Comparison of ENCODE assay signal across 9 cellular contexts in the genomic region with DNA sequence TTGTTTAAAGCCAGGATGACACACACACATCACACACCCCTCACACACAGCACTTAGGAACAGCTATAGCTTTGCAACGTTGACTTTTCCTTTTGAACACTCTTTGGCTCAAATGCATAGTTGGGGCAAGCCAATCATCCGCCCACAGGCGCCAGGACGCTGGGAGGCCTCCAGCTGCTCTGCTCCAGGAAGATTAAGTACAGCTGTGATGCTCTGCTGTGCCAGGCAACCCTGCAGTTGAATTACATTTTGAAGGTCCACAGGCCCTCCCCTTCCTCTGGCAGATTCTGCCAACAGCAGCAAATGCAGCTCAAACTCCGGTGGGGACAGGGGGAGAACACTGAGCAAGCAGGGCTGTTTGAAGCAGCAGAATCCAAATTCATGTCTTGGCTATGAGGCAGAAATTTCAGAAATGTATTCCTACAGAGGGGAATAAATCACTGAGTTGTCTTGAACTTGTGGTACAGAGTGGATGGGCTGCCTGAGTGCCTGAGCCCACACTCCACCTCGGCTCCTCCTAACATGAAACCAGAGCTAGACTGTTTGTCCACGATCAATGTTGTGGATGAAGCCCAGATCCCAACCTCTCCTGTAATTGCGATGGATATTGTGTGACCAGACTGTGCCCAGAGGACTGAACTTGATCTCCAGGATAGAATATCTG.
A peak's percentile ranks its signal among the peaks of the same experiment; 100 is the strongest.
DNase-seq lines count a peak whose midpoint lies in the region; ATAC-seq and TF ChIP-seq lines count a peak whose summit lies in the region.
"Had no signal": no experiment of that assay in that cellular context is flagged by ENCODE, and none has a peak within 500 bp of the region (broad histone marks: within the 10 kb centered on the region; RNA-seq: fewer than 3 reads in every experiment).

No MANE protein-coding gene starts in this region.

- no peak for TF ChIP-seq POLR2A in upper lobe of left lung (IDR thresholded peaks at IDR 0.05)

- H3K36me3 ChIP-seq in upper lobe of left lung = no peaks in the 10 kb centered on the region

- DNase-seq in NCI-H1417 (lab: John Stamatoyannopoulos, UW) (peak in 2 of 3 experiments; percentile 19 to 27), NCI-H1417 treated with DMSO at 0.1 percent for 48 hours (lab: John Stamatoyannopoulos, UW) (no peak), choroid plexus epithelial cell (ENCODE audit: low read depth) (peak; percentile 84), mucosa of gallbladder (ENCODE audit: low spot score) (peak; percentile 69), upper lobe of left lung (peak; percentile 27 to 85), RKO (ENCODE audit: low spot score) (no peak), NCI-H2171 (lab: John Stamatoyannopoulos, UW) (no peak), MV-4-11 (lab: John Stamatoyannopoulos, UW) (no peak)
- DNase-seq: activated naive CD8-positive, alpha-beta T cell treated with anti-CD3 and anti-CD28 coated beads, Interleukin-2, amount 10 ng/mL, durations not matched to agents 7 days and 5 days had no signal

- peaks cover 21 to 41% (median 28%) of the 10 kb centered on the region in 4 donors for H3K4me1 ChIP-seq in upper lobe of left lung

- 47 to 68% methylated on average over 8 of the region's 8 CpGs for WGBS in upper lobe of left lung, 2 donors

- no peaks in the 10 kb centered on the region for H3K27me3 ChIP-seq in upper lobe of left lung

- TF ChIP-seq EP300 in upper lobe of left lung (IDR thresholded peaks at IDR 0.05) = no peak

- H3K4me3 ChIP-seq in choroid plexus epithelial cell (ENCODE audit: low read depth, low read length) (no peak overlapping the region), upper lobe of left lung (no peak overlapping the region)

- H3K9me3 ChIP-seq in upper lobe of left lung = no peaks in the 10 kb centered on the region

- peak overlapping the region; percentile 58 to 75 (median 66) for H3K27ac ChIP-seq in upper lobe of left lung

- ATAC-seq in upper lobe of left lung (ENCODE audit: low FRiP score in 2 of 2) = peak; percentile 4 to 59

- TF ChIP-seq CTCF in choroid plexus epithelial cell (conservative IDR thresholded peaks at IDR 0.05; ENCODE audit: low read depth, low read length) = no peak
- no peak for TF ChIP-seq CTCF in upper lobe of left lung (IDR thresholded peaks at IDR 0.05)

Comparison
In these comparisons a context has a peak if more than half of its experiments do, and no peak if none do; other contexts are left out.
1. DNase-seq: peak in NCI-H1417 (2 of 3), choroid plexus epithelial cell (single experiment), mucosa of gallbladder (single experiment) and upper lobe of left lung (2 of 2); none in NCI-H1417 treated with DMSO at 0.1 percent for 48 hours (single experiment), RKO (single experiment), NCI-H2171 (single experiment) and MV-4-11 (single experiment).